In genomic region chr4:116066711-116067245, GRCh38 we compare ENCODE assay signal across 27 cellular contexts.
A peak's percentile ranks its signal among the peaks of the same experiment; 100 is the strongest.
DNase-seq lines count a peak whose midpoint lies in the region; ATAC-seq and TF ChIP-seq lines count a peak whose summit lies in the region.
"Had no signal": no experiment of that assay in that cellular context is flagged by ENCODE, and none has a peak within 500 bp of the region (broad histone marks: within the 10 kb centered on the region; RNA-seq: fewer than 3 reads in every experiment).

No MANE protein-coding gene starts in this region.

- H3K4me3 ChIP-seq in SU-DHL-6 (ENCODE audit: insufficient read depth, low read length, poor library complexity, severe bottlenecking), result no peak overlapping the region
- H3K4me3 ChIP-seq: BLaER1, smooth muscle cell, suprapubic skin, upper lobe of left lung had no signal

- H3K4me2 ChIP-seq in SU-DHL-6 (ENCODE audit: low read depth, low read length, poor library complexity, severe bottlenecking), result no peak overlapping the region
- H3K4me2 ChIP-seq: BLaER1, smooth muscle cell had no signal

- no peak overlapping the region for H3K27ac ChIP-seq in SU-DHL-6 (ENCODE audit: low read depth, low read length)
- H3K27ac ChIP-seq: BLaER1, parathyroid adenoma, suprapubic skin, upper lobe of left lung had no signal

- no peaks in the 10 kb centered on the region for H3K9me3 ChIP-seq in SU-DHL-6 (ENCODE audit: insufficient read depth, low read length)
- H3K9me3 ChIP-seq: BLaER1, suprapubic skin, upper lobe of left lung had no signal

- no peaks in the 10 kb centered on the region for H3K36me3 ChIP-seq in SU-DHL-6 (ENCODE audit: low read length)
- H3K36me3 ChIP-seq: BLaER1, suprapubic skin, upper lobe of left lung had no signal

- peak; percentile 33 for ATAC-seq in HG02798 (IDR thresholded peaks at IDR 0.05; ENCODE audit: poor library complexity, unreplicated experiment)
- no peak for ATAC-seq in GM19397 (IDR thresholded peaks at IDR 0.05; ENCODE audit: unreplicated experiment)
- ATAC-seq: activated CD4-positive, alpha-beta T cell treated with anti-CD3 and anti-CD28 coated beads for 36 hours; left lobe of liver; Panc1 had no signal

- peak; percentile 3 for DNase-seq in ELR (ENCODE audit: low read depth)
- DNase-seq in iPS-NIHi7 (ENCODE audit: extremely low spot score), result peak; percentile 16
- DNase-seq in effector CD4-positive, alpha-beta T cell, result no peak
- DNase-seq in middle frontal gyrus (ENCODE audit: extremely low spot score, low spot score), result no peak
- DNase-seq: activated CD4-positive, alpha-beta T cell treated with anti-CD3 and anti-CD28 coated beads for 36 hours; activated CD8-positive, alpha-beta memory T cell treated with anti-CD3 and anti-CD28 coated beads for 24 hours; amniotic stem cell; DMS53; GF-D8; H7; hypothalamus; Karpas-422; mesenchymal stem cell; NCI-H524 treated with DMSO at 0.1 percent for 48 hours; retina; stimulated activated naive CD4-positive, alpha-beta T cell treated with Interleukin-2 at 50 U/mL for 16 hours; T-helper 9 cell; upper lobe of left lung had no signal

- H4K20me1 ChIP-seq in SU-DHL-6 (ENCODE audit: low read depth, low read length), result no peaks in the 10 kb centered on the region
- H4K20me1 ChIP-seq: BLaER1 had no signal

- no peaks in the 10 kb centered on the region for H3K27me3 ChIP-seq in SU-DHL-6 (ENCODE audit: low read length)
- H3K27me3 ChIP-seq: BLaER1, suprapubic skin, upper lobe of left lung had no signal

- H3K9ac ChIP-seq in SU-DHL-6 (ENCODE audit: low read length), result no peak overlapping the region
- H3K9ac ChIP-seq: BLaER1, parathyroid adenoma had no signal

- H3F3A ChIP-seq in SU-DHL-6 (ENCODE audit: insufficient read depth), result no peaks in the 10 kb centered on the region

- H3K9me2 ChIP-seq in SU-DHL-6 (replicated peaks; ENCODE audit: insufficient read depth, low read length), result no peaks in the 10 kb centered on the region

- peak overlapping the region; percentile 54 for H2AFZ ChIP-seq in SU-DHL-6 (ENCODE audit: low read depth, low read length, severe bottlenecking)
- H2AFZ ChIP-seq: parathyroid adenoma had no signal

- H3K79me2 ChIP-seq in SU-DHL-6 (ENCODE audit: insufficient read depth, low read length), result no peaks in the 10 kb centered on the region
- H3K79me2 ChIP-seq: parathyroid adenoma had no signal

- TF ChIP-seq CTCF in SU-DHL-6 (IDR thresholded peaks at IDR 0.05; ENCODE audit: insufficient read depth, low read length, poor library complexity, severe bottlenecking), result no peak

Comparison
In these comparisons a context has a peak if more than half of its experiments do, and no peak if none do; other contexts are left out.
1. DNase-seq: peak in ELR (single experiment) and iPS-NIHi7 (single experiment); none in effector CD4-positive, alpha-beta T cell (single experiment) and middle frontal gyrus (single experiment).